In genomic region chr20:38084425-38084951, GRCh38 we compare ENCODE assay signal across 10 cellular contexts. TPM values are rescaled to one million over a fixed set of nuclear protein-coding genes. Genes with fewer than 3 reads are reported as not detected.
DNase-seq lines count a peak whose midpoint lies in the region; ATAC-seq and TF ChIP-seq lines count a peak whose summit lies in the region.
"Had no signal": no experiment of that assay in that cellular context is flagged by ENCODE, and none has a peak within 500 bp of the region (broad histone marks: within the 10 kb centered on the region; RNA-seq: fewer than 3 reads in every experiment).

No MANE protein-coding gene starts in this region.

- no TSS peak for BruUV-seq in Panc1 (replicated peaks; lab: Mats Ljungman, UMichigan)

- H3K9me3 ChIP-seq in Panc1 (ENCODE audit: control insufficient read depth, insufficient read depth, low read depth, low read length), result no peaks in the 10 kb centered on the region
- H3K9me3 ChIP-seq in fibroblast of lung (ENCODE audit: control insufficient read depth, insufficient read depth, low read depth, low read length), result no peaks in the 10 kb centered on the region
- no peaks in the 10 kb centered on the region for H3K9me3 ChIP-seq in muscle layer of colon (ENCODE audit: low read length)
- H3K9me3 ChIP-seq: testis had no signal

- H3K27ac ChIP-seq in Panc1 (ENCODE audit: low read length) (peak overlapping the region; percentile 45; the same call in 1 of the 2 replicates), fibroblast of lung (ENCODE audit: insufficient read depth, low read length) (peak overlapping the region; percentile 66), muscle layer of colon (ENCODE audit: low read depth, low read length) (peak overlapping the region; percentile 84)
- H3K27ac ChIP-seq: testis had no signal

- H4K20me1 ChIP-seq in fibroblast of lung (ENCODE audit: control insufficient read depth, extremely low read depth, insufficient read depth, low read length), result no peaks in the 10 kb centered on the region

- intact Hi-C loops in Panc1 (cut with micrococcal nuclease; ENCODE audit: unreplicated experiment), result no loop called here

- H3K4me3 ChIP-seq in AG04449 (ENCODE audit: low read depth, low read length), result no peak overlapping the region
- H3K4me3 ChIP-seq in Panc1 (ENCODE audit: low read depth in 2 of 2, low read length in 2 of 2), result no peak overlapping the region
- H3K4me3 ChIP-seq in fibroblast of lung (replicated peaks in 1 of 4; ENCODE audit: control extremely low read depth in 1 of 4, insufficient read depth in 1 of 4, low read depth in 3 of 4, low read length in 4 of 4), result no peak overlapping the region
- no peak overlapping the region for H3K4me3 ChIP-seq in muscle layer of colon (ENCODE audit: low read depth in 1 of 2, low read length in 2 of 2)
- H3K4me3 ChIP-seq: testis had no signal

- H3K79me2 ChIP-seq in fibroblast of lung (ENCODE audit: control insufficient read depth, insufficient read depth, low read length), result no peaks in the 10 kb centered on the region

- H3K4me1 ChIP-seq in Panc1 (ENCODE audit: control insufficient read depth, insufficient read depth, low read length) (0 out of 2 replicates have a peak, but pooled peaks cover 4% of the 10 kb centered on the region), fibroblast of lung (ENCODE audit: control insufficient read depth, extremely low read depth, insufficient read depth, low read length) (peaks cover 19% of the 10 kb centered on the region), muscle layer of colon (ENCODE audit: insufficient read depth, low read length) (peaks cover 50% of the 10 kb centered on the region)
- H3K4me1 ChIP-seq: testis had no signal

- H3K36me3 ChIP-seq in Panc1 (ENCODE audit: control insufficient read depth, insufficient read depth, low read length), result peaks cover 7% of the 10 kb centered on the region
- H3K36me3 ChIP-seq in fibroblast of lung (ENCODE audit: control insufficient read depth, insufficient read depth, low read length), result peaks cover 2% of the 10 kb centered on the region
- H3K36me3 ChIP-seq in muscle layer of colon (ENCODE audit: insufficient read depth, low read length), result peaks cover 19% of the 10 kb centered on the region

- POLR2A ChIA-PET in AG04449 (lab: Yijun Ruan, JAX) (interaction anchor here (1.1 to 1.2 kb wide), 3 partner anchors 11 to 134 kb away, joined by 3 to 6 read pairs (median 4); no protein-coding TSS in a partner anchor), Panc1 (lab: Charles Lee) (no interaction called here)

- H3K9ac ChIP-seq in fibroblast of lung (ENCODE audit: insufficient read depth, low read length) (peak overlapping the region; percentile 34), muscle layer of colon (ENCODE audit: low read length) (no peak overlapping the region)

- DNase-seq in AG04449 (ENCODE audit: low read depth, low spot score) (peak; percentile 80), Panc1 (ENCODE audit: low read depth, low spot score) (no peak), fibroblast of lung (ENCODE audit: low read depth in 2 of 2) (peak; percentile 86 to 89), activated gamma-delta T cell treated with Interleukin-2 at 50 U/mL for 16 hours (no peak), ACHN (no peak)
- DNase-seq in stimulated activated CD4-positive, alpha-beta T cell treated with anti-CD3 and anti-CD28 coated beads, Interleukin-4, amount 100 ng/mL, for 4 hours, result no peak
- DNase-seq: activated CD8-positive, alpha-beta memory T cell treated with anti-CD3 and anti-CD28 coated beads for 24 hours; testis had no signal

- in situ Hi-C loops in Panc1 (cut with HindIII; ENCODE audit: low pct_unique_long_range_greater_than_20kb, low sequenced_read_pairs), result no loop called here
- in situ Hi-C loops in ACHN (cut with HindIII; ENCODE audit: low pct_ligation_motif_present, low pct_unique_long_range_greater_than_20kb, low sequenced_read_pairs), result no loop called here

- H3K4me2 ChIP-seq in fibroblast of lung (ENCODE audit: extremely low read depth, insufficient read depth, low read length), result peak overlapping the region; percentile 38

- no peak overlapping the region for H2AFZ ChIP-seq in fibroblast of lung (ENCODE audit: low read length)

- no peak for ATAC-seq in Panc1
- ATAC-seq in GM21515 (IDR thresholded peaks at IDR 0.05; ENCODE audit: unreplicated experiment), result no peak

- CTCF ChIA-PET in AG04449 (lab: Yijun Ruan, JAX), result interaction anchor here (1.5 to 24.2 kb wide), 3 partner anchors 10 to 136 kb away, joined by 3 to 521 read pairs (median 69); no protein-coding TSS in a partner anchor
- CTCF ChIA-PET in Panc1 (lab: Charles Lee), result no interaction called here

- TF ChIP-seq CTCF in AG04449 (IDR thresholded peaks at IDR 0.05; ENCODE audit: insufficient read depth, low read length, missing control alignments), result no peak
- TF ChIP-seq CTCF in Panc1 (IDR thresholded peaks at IDR 0.05), result no peak
- TF ChIP-seq CTCF in fibroblast of lung (conservative IDR thresholded peaks at IDR 0.05 in 1 of 2, IDR thresholded peaks at IDR 0.05 in 1 of 2; ENCODE audit: low read depth in 1 of 2, low read length in 2 of 2), result no peak

- no peaks in the 10 kb centered on the region for H3K27me3 ChIP-seq in Panc1 (ENCODE audit: control insufficient read depth, insufficient read depth, low read length)
- H3K27me3 ChIP-seq in fibroblast of lung (ENCODE audit: control insufficient read depth, insufficient read depth, low read length), result no peaks in the 10 kb centered on the region
- no peaks in the 10 kb centered on the region for H3K27me3 ChIP-seq in muscle layer of colon (ENCODE audit: control insufficient read depth in 1 of 2, insufficient read depth in 2 of 2, low read length in 2 of 2)
- H3K27me3 ChIP-seq: testis had no signal

RNA-seq across cellular contexts. Expression of gene RPRD1B, which starts 50.9 kb away (rescaled TPM):
- total RNA-seq in Panc1 (2021; ENCODE audit: unreplicated experiment) (33.6 TPM), fibroblast of lung (21.1 and 23.8 TPM in 2 replicates)
- polyA plus RNA-seq in Panc1 (2012; ENCODE audit: insufficient read length), result 21.5 TPM
- polyA plus RNA-seq in fibroblast of lung, result 17.5 and 23.9 TPM in 2 replicates
- polyA plus RNA-seq in fibroblast of lung (2012), result 9.8 and 12.7 TPM in 2 replicates
- 14.9 and 18.0 TPM in 2 replicates for polyA minus RNA-seq in fibroblast of lung (ENCODE audit: low replicate concordance)

RNA-seq across cellular contexts. Expression of gene TTI1, which starts 51.2 kb away (rescaled TPM):
- total RNA-seq in Panc1 (2021; ENCODE audit: unreplicated experiment) (26.6 TPM), fibroblast of lung (15.9 and 20.0 TPM in 2 replicates)
- 12.9 TPM for polyA plus RNA-seq in Panc1 (2012; ENCODE audit: insufficient read length)
- polyA plus RNA-seq in fibroblast of lung, result 12.6 and 17.9 TPM in 2 replicates
- polyA plus RNA-seq in fibroblast of lung (2012), result 7.5 and 11.8 TPM in 2 replicates
- polyA minus RNA-seq in fibroblast of lung (ENCODE audit: low replicate concordance), result 22.2 and 30.7 TPM in 2 replicates

Comparison
In these comparisons a context has a peak if more than half of its experiments do, and no peak if none do; other contexts are left out.
1. DNase-seq: peak in AG04449 (single experiment) and fibroblast of lung (2 of 2); none in Panc1 (single experiment), activated gamma-delta T cell treated with Interleukin-2 at 50 U/mL for 16 hours (single experiment), stimulated activated CD4-positive, alpha-beta T cell treated with anti-CD3 and anti-CD28 coated beads, Interleukin-4, amount 100 ng/mL, for 4 hours (0 of 2) and ACHN (single experiment).
2. Peak in every context shown above with its lines, with median percentiles within 50 percentile points of each other: H3K27ac ChIP-seq.